In the genomic region with DNA sequence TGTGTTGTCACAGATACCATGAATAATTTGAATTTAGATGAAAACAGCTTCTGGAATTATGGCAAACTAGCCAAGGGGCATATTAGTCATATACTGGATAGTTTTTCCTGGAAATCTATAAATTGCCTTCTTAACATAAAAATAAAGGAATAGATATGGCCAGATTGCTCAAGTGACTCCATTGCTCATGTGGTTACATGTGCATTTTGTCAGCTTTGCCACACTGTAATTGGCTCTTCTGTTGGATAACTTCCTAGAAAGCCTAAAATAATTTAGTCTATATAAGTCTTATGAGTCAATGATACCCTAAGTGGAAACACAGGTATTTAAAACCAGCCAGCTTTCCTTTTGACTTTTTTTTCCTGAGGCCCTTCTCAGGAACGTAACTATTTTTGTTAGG, we compare ENCODE assay signal across 1 cellular context.
TF ChIP-seq lines count a peak whose summit lies in the region.

No MANE protein-coding gene starts in this region.

TF ChIP-seq in IMR-90, 13 proteins besides CTCF, POLR2A, EP300 and RAD21 (continued from another document):
- TF ChIP-seq, protein P1, sequence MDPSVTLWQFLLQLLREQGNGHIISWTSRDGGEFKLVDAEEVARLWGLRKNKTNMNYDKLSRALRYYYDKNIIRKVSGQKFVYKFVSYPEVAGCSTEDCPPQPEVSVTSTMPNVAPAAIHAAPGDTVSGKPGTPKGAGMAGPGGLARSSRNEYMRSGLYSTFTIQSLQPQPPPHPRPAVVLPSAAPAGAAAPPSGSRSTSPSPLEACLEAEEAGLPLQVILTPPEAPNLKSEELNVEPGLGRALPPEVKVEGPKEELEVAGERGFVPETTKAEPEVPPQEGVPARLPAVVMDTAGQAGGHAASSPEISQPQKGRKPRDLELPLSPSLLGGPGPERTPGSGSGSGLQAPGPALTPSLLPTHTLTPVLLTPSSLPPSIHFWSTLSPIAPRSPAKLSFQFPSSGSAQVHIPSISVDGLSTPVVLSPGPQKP (IDR thresholded peaks at IDR 0.05; ENCODE audit: borderline replicate concordance, low read depth, low read length) = no peak
- TF ChIP-seq RCOR1 (IDR thresholded peaks at IDR 0.05; ENCODE audit: insufficient replicate concordance, low read length) (no peak), SMC3 (IDR thresholded peaks at IDR 0.05; ENCODE audit: low read depth, low read length) (no peak), FOS (IDR thresholded peaks at IDR 0.05; ENCODE audit: low read depth, low read length) (no peak), MAFK (IDR thresholded peaks at IDR 0.05; ENCODE audit: low read depth, low read length) (no peak), USF2 (IDR thresholded peaks at IDR 0.05; ENCODE audit: low read depth, low read length) (no peak), RFX5 (IDR thresholded peaks at IDR 0.05; ENCODE audit: low read depth, low read length) (no peak), CEBPB (IDR thresholded peaks at IDR 0.05; ENCODE audit: low read depth, low read length) (no peak), MAZ (IDR thresholded peaks at IDR 0.05; ENCODE audit: borderline replicate concordance, low read depth, low read length) (no peak)
